ENCODE assay signal across 1 cellular context in genomic region chr22:25182131-25183110, GRCh38.
TF ChIP-seq lines count a peak whose summit lies in the region.

No MANE protein-coding gene starts in this region.

TF ChIP-seq in HepG2, 621 proteins besides CTCF, POLR2A, EP300 and RAD21 (continued from another document):
- TF ChIP-seq ZBED4 (CRISPR knock-in tag; IDR thresholded peaks at IDR 0.05; ENCODE audit: borderline replicate concordance) (no peak), CENPT (CRISPR knock-in tag; IDR thresholded peaks at IDR 0.05; ENCODE audit: low read depth) (no peak), TSC22D2 (CRISPR knock-in tag; IDR thresholded peaks at IDR 0.05; ENCODE audit: borderline replicate concordance) (no peak), RCOR2 (CRISPR knock-in tag; IDR thresholded peaks at IDR 0.05) (no peak), ZNF558 (CRISPR knock-in tag; IDR thresholded peaks at IDR 0.05; ENCODE audit: borderline replicate concordance) (no peak)
